Comparison of ENCODE assay signal across 1 cellular context in the genomic region with DNA sequence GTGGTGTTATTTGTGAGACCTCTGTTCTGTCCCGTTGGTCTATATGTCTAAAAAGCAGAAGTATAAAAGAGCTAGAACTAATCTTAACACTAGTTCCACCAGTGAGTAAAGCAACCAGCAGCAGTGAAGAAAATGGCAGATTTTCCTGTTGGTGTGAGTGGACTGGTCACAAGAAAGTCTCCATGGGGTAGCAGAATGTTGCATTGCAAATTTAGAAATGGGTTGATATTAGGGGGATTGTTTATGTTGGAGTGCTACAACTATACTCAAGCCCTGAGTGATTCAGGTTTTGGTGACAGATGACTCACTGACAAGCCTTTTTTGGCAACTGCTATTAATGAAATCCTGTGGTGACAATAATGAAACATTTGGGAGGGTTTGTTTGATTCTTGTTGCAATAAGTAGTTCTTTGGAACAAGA.
TF ChIP-seq lines count a peak whose summit lies in the region.

No MANE protein-coding gene starts in this region.

TF ChIP-seq in GM12878, 131 proteins besides CTCF, POLR2A, EP300 and RAD21:
- TF ChIP-seq, protein P1, sequence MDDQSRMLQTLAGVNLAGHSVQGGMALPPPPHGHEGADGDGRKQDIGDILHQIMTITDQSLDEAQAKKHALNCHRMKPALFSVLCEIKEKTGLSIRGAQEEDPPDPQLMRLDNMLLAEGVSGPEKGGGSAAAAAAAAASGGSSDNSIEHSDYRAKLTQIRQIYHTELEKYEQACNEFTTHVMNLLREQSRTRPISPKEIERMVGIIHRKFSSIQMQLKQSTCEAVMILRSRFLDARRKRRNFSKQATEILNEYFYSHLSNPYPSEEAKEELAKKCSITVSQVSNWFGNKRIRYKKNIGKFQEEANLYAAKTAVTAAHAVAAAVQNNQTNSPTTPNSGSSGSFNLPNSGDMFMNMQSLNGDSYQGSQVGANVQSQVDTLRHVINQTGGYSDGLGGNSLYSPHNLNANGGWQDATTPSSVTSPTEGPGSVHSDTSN (IDR thresholded peaks at IDR 0.05; ENCODE audit: insufficient replicate concordance, low read depth, low read length) = no peak
- TF ChIP-seq TAF1 (IDR thresholded peaks at IDR 0.05; ENCODE audit: borderline replicate concordance, low read depth, low read length) (no peak), IKZF2 (IDR thresholded peaks at IDR 0.05) (no peak), SRF (IDR thresholded peaks at IDR 0.05; ENCODE audit: low read depth in 2 of 2, low read length in 2 of 2) (peak in 1 of 2 experiments; percentile 93; a peak in 2 of 4 replicates), RUNX3 (IDR thresholded peaks at IDR 0.05; ENCODE audit: low read length) (peak; percentile 49; the same call in 1 of the 2 replicates), NBN (IDR thresholded peaks at IDR 0.05) (0 out of 2 replicates have a peak, but pooled peaks have one; percentile 33), MEF2B (IDR thresholded peaks at IDR 0.05; ENCODE audit: partially characterized antibody, poor library complexity, severe bottlenecking) (peak; percentile 55), RB1 (IDR thresholded peaks at IDR 0.05; ENCODE audit: borderline replicate concordance) (no peak), JUNB (IDR thresholded peaks at IDR 0.05) (peak; percentile 49), SMAD5 (IDR thresholded peaks at IDR 0.05; ENCODE audit: low read depth) (no peak)
